Comparison of ENCODE assay signal across 27 cellular contexts in the genomic region with DNA sequence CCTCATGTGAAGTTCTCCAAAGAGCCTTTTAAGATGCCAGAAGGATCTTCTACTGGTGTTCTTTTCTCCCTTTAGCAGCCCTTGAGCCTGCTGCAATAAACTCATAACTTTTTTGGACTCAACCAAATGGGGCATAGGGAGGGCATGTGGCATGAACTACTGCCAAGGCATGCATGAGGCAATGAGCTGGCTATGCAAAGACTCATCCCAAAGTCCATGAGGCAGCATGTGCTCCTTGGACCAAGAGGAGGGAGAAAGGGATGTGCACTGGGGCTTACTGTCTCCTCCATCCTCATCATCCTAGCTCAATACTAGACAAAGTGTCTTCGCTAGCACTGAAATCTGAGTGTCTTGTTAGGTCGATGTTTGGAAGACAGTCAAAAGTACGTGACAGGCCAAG. TPM values are rescaled to one million over a fixed set of nuclear protein-coding genes. Genes with fewer than 3 reads are reported as not detected.
A peak's percentile ranks its signal among the peaks of the same experiment; 100 is the strongest.
DNase-seq lines count a peak whose midpoint lies in the region; ATAC-seq, FAIRE-seq and TF ChIP-seq lines count a peak whose summit lies in the region.
"Had no signal": no experiment of that assay in that cellular context is flagged by ENCODE, and none has a peak within 500 bp of the region (broad histone marks: within the 10 kb centered on the region; RNA-seq: fewer than 3 reads in every experiment).

No MANE protein-coding gene starts in this region.

- peak; percentile 60 for ATAC-seq in SK-N-SH treated with all-trans-retinoic acid at 6 μM for 48 hours
- no peak for ATAC-seq in GM18519 (IDR thresholded peaks at IDR 0.05; ENCODE audit: low FRiP score, unreplicated experiment)
- no peak for ATAC-seq in stimulated activated naive CD8-positive, alpha-beta T cell treated with anti-CD3 and anti-CD28 coated beads, Interleukin-15, amount 100 ng/mL, for 72 hours
- ATAC-seq: activated T-cell treated with anti-CD3 and anti-CD28 coated beads, Interleukin-2, amount 50 U/mL, for 4 hours; gastroesophageal sphincter; left ventricle myocardium superior had no signal

- H3K4me3 ChIP-seq in AG10803 (ENCODE audit: low read length) = no peak overlapping the region
- H3K4me3 ChIP-seq: esophagus muscularis mucosa, gastroesophageal sphincter, thyroid gland had no signal

- intact Hi-C loops in posterior cingulate gyrus (cut with DNase I) = loop anchor here (10.0 kb wide), 1 partner anchor 111 kb away; no protein-coding TSS in a partner anchor

- H3K4me1 Mint-ChIP-seq in stimulated activated naive CD8-positive, alpha-beta T cell treated with anti-CD3 and anti-CD28 coated beads, Interleukin-15, amount 100 ng/mL, for 72 hours = peaks cover 5% of the 10 kb centered on the region
- H3K4me1 Mint-ChIP-seq: activated CD4-positive, alpha-beta T cell treated with anti-CD3 and anti-CD28 coated beads, Interleukin-2, amount 10 ng/mL, durations not matched to agents 7 days and 5 days; CD14-positive monocyte had no signal

- no peaks in the 10 kb centered on the region for H3K27me3 Mint-ChIP-seq in stimulated activated naive CD8-positive, alpha-beta T cell treated with anti-CD3 and anti-CD28 coated beads, Interleukin-15, amount 100 ng/mL, for 72 hours
- H3K27me3 Mint-ChIP-seq: activated CD4-positive, alpha-beta T cell treated with anti-CD3 and anti-CD28 coated beads, Interleukin-2, amount 10 ng/mL, durations not matched to agents 7 days and 5 days; central memory CD8-positive, alpha-beta T cell; stimulated activated naive CD8-positive, alpha-beta T cell treated with anti-CD3 and anti-CD28 coated beads, Interleukin-15, Interleukin-2, amounts not matched to agents 100 ng/mL and 50 ng/mL, for 24 hours had no signal

- peak; percentile 57 for FAIRE-seq in GM18507 (lab: Jason Lieb, UNC)
- FAIRE-seq: H54 had no signal

- H3K27ac Mint-ChIP-seq in stimulated activated naive CD8-positive, alpha-beta T cell treated with anti-CD3 and anti-CD28 coated beads, Interleukin-15, amount 100 ng/mL, for 72 hours = peak overlapping the region in 1 of 2 donors; percentile 19
- H3K27ac Mint-ChIP-seq: activated CD4-positive, alpha-beta T cell treated with anti-CD3 and anti-CD28 coated beads, Interleukin-2, amount 10 ng/mL, durations not matched to agents 7 days and 5 days; CD14-positive monocyte; stimulated activated naive CD8-positive, alpha-beta T cell treated with anti-CD3 and anti-CD28 coated beads, Interleukin-15, Interleukin-2, amounts not matched to agents 100 ng/mL and 50 ng/mL, for 24 hours had no signal

- no peak for TF ChIP-seq CTCF in AG10803 (conservative IDR thresholded peaks at IDR 0.05; ENCODE audit: low read length)

- DNase-seq in AG10803 (ENCODE audit: low read depth) (peak; percentile 55), GM18507 (ENCODE audit: extremely low spot score, insufficient read length, low read depth) (no peak), myocyte (ENCODE audit: low read depth) (peak; percentile 82), posterior cingulate gyrus (no peak)
- DNase-seq in stimulated activated naive CD8-positive, alpha-beta T cell treated with anti-CD3 and anti-CD28 coated beads, Interleukin-15, amount 100 ng/mL, for 72 hours = no peak
- DNase-seq: activated CD4-positive, alpha-beta T cell treated with anti-CD3 and anti-CD28 coated beads, Interleukin-2, amount 10 ng/mL, durations not matched to agents 7 days and 5 days; activated gamma-delta T cell treated with Interleukin-2 at 50 U/mL for 16 hours; activated T-cell treated with anti-CD3 and anti-CD28 coated beads, Interleukin-2, amount 50 U/mL, for 4 hours; Calu3; hippocampal formation; left ventricle myocardium superior; naive B cell; NCI-H2029 treated with DMSO at 0.1 percent for 48 hours; NCI-H510A treated with DMSO at 0.1 percent for 48 hours; occipital lobe; SHP77 had no signal

- H3K9me3 Mint-ChIP-seq in stimulated activated naive CD8-positive, alpha-beta T cell treated with anti-CD3 and anti-CD28 coated beads, Interleukin-15, amount 100 ng/mL, for 72 hours = no peaks in the 10 kb centered on the region
- H3K9me3 Mint-ChIP-seq: activated CD4-positive, alpha-beta T cell treated with anti-CD3 and anti-CD28 coated beads, Interleukin-2, amount 10 ng/mL, durations not matched to agents 7 days and 5 days; activated T-cell treated with anti-CD3 and anti-CD28 coated beads, Interleukin-2, amount 50 U/mL, for 4 hours; central memory CD8-positive, alpha-beta T cell; stimulated activated naive CD8-positive, alpha-beta T cell treated with anti-CD3 and anti-CD28 coated beads, Interleukin-15, Interleukin-2, amounts not matched to agents 100 ng/mL and 50 ng/mL, for 24 hours had no signal

- no peak overlapping the region for H3K4me3 Mint-ChIP-seq in stimulated activated naive CD8-positive, alpha-beta T cell treated with anti-CD3 and anti-CD28 coated beads, Interleukin-15, amount 100 ng/mL, for 72 hours
- H3K4me3 Mint-ChIP-seq: activated CD4-positive, alpha-beta T cell treated with anti-CD3 and anti-CD28 coated beads, Interleukin-2, amount 10 ng/mL, durations not matched to agents 7 days and 5 days; activated T-cell treated with anti-CD3 and anti-CD28 coated beads, Interleukin-2, amount 50 U/mL, for 4 hours; CD14-positive monocyte; central memory CD8-positive, alpha-beta T cell; IgD-negative memory B cell; naive B cell; stimulated activated naive CD8-positive, alpha-beta T cell treated with anti-CD3 and anti-CD28 coated beads, Interleukin-15, Interleukin-2, amounts not matched to agents 100 ng/mL and 50 ng/mL, for 24 hours had no signal

TF ChIP-seq in SK-N-SH treated with all-trans-retinoic acid at 6 μM for 48 hours, 23 proteins besides CTCF, POLR2A, EP300 and RAD21:
- TF ChIP-seq POU6F1 (CRISPR knock-in tag; IDR thresholded peaks at IDR 0.05; ENCODE audit: borderline replicate concordance, low read depth) (no peak), TCF4 (CRISPR knock-in tag; IDR thresholded peaks at IDR 0.05; ENCODE audit: borderline replicate concordance) (no peak)

RNA-seq across cellular contexts. Expression of gene ATXN3L, which starts 44.4 kb away (rescaled TPM):
- total RNA-seq in myocyte = not detected in 2 replicates
- not detected for polyA plus RNA-seq in myocyte (2012)
- total RNA-seq: activated CD4-positive, alpha-beta T cell treated with anti-CD3 and anti-CD28 coated beads, Interleukin-2, amount 10 ng/mL, durations not matched to agents 7 days and 5 days; activated T-cell treated with anti-CD3 and anti-CD28 coated beads, Interleukin-2, amount 50 U/mL, for 4 hours; Calu3; dermis blood vessel endothelial cell; esophagus muscularis mucosa; gastroesophageal sphincter; left ventricle myocardium superior; occipital lobe; thyroid gland had no signal
- polyA plus RNA-seq: CD14-positive monocyte, IgD-negative memory B cell had no signal

Comparison
In these comparisons a context has a peak if more than half of its experiments do, and no peak if none do; other contexts are left out.
1. DNase-seq: peak in AG10803 (single experiment) and myocyte (single experiment); none in GM18507 (single experiment), posterior cingulate gyrus (0 of 10) and stimulated activated naive CD8-positive, alpha-beta T cell treated with anti-CD3 and anti-CD28 coated beads, Interleukin-15, amount 100 ng/mL, for 72 hours (0 of 2).